In genomic region chr2:221087779-221088178, GRCh38 we compare ENCODE assay signal across 8 cellular contexts.
"Had no signal": no experiment of that assay in that cellular context is flagged by ENCODE, and none has a peak within 500 bp of the region (broad histone marks: within the 10 kb centered on the region; RNA-seq: fewer than 3 reads in every experiment).

No MANE protein-coding gene starts in this region.

- ATAC-seq: GM12878 had no signal

- H3K4me3 ChIP-seq: GM12878 had no signal

- DNase-seq: GDM1, GF-D8 had no signal

- FAIRE-seq: G401.6, GM12878, GM12891, GM12892, GM18507, GM19239 had no signal
